In the genomic region with DNA sequence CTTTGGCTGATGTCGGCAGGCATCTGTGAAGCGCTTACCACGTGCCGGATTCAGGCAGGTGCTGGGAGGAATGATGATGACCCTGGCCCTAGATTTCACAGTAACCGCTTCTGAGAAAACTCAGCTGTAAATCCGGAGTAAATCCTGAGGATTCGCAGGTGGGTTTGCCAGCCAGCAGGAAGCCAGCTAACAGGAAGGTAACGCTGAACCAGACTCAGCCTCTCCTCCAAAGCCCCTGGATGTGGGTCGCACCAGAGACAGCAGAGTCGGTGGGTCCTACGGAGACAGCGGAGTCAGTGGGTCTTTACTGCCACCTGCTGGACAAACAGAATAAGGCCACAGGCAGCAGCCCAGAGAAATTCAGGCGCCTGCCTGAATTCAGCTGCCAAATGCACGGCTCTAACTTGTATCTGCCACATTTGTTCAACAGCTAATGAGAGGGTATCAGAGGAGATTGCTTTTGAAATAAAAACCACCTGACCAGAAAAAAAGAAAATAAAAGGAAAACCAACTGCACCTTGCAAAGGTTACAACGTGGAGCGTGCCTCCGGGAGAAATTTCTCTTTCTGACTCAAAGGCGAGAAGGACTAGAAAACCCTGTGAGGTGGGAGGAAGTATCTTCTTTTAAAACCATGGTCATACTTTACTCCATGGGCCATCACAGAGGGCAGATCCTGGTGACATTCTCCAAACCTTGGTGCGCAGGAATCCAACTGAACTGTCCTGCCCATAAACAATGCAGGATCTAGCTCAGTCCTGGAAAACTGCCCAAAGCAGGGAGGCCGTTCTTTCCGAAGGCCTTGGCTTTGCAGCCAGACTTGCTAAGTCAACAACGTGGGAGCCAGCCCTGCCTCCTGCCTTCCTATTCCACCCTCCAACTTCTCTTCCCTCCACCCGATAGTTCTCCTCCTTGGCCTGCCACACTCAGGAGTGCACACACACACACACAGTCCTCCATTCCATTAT, we compare ENCODE assay signal across 8 cellular contexts. TPM values are rescaled to one million over a fixed set of nuclear protein-coding genes. Genes with fewer than 3 reads are reported as not detected.
DNase-seq lines count a peak whose midpoint lies in the region; ATAC-seq, FAIRE-seq and TF ChIP-seq lines count a peak whose summit lies in the region.

No MANE protein-coding gene starts in this region.

- no peaks in the 10 kb centered on the region for H3K9me3 ChIP-seq in prostate gland

- WGBS in prostate gland, result 9% methylated on average over 23 of the region's 23 CpGs

- H3K4me1 ChIP-seq in prostate gland (replicated peaks), result peaks cover 6% of the 10 kb centered on the region

- H3K4me3 ChIP-seq in prostate gland, result peak overlapping the region in 1 of 2 donors; percentile 10

- ATAC-seq in left ventricle myocardium superior, result peak; percentile 92
- ATAC-seq in GM19351 (IDR thresholded peaks at IDR 0.05; ENCODE audit: unreplicated experiment), result no peak

- TF ChIP-seq POLR2A in prostate gland (IDR thresholded peaks at IDR 0.05), result no peak

- DNase-seq in GM03348 (ENCODE audit: low spot score) (peak; percentile 85), NCI-H1105 treated with DMSO at 0.1 percent for 48 hours (lab: John Stamatoyannopoulos, UW) (peak; percentile 79), T follicular helper cell (ENCODE audit: low read depth) (peak; percentile 37), amniotic stem cell (lab: John Stamatoyannopoulos, UW) (peak; percentile 19), left ventricle myocardium superior (peak; percentile 64), prostate gland (ENCODE audit: low spot score) (peak; percentile 86), urothelium cell line (ENCODE audit: low spot score) (peak; percentile 86)

- H3K27ac ChIP-seq in prostate gland, result peak overlapping the region; percentile 65 to 71

- intact Hi-C loops in left ventricle myocardium superior (cut with micrococcal nuclease) (loop anchor here (5.0 kb wide), 2 partner anchors 285 to 405 kb away; no protein-coding TSS in a partner anchor), prostate gland (cut with DNase I) (loop anchor here (1.0 to 5.0 kb wide), 3 partner anchors 105 to 405 kb away; no protein-coding TSS in a partner anchor)

- TF ChIP-seq CTCF in prostate gland (IDR thresholded peaks at IDR 0.05), result peak; percentile 95 to 98 (median 96)

- FAIRE-seq in urothelium cell line (lab: Jason Lieb, UNC), result peak; percentile 23

- H3K36me3 ChIP-seq in prostate gland, result no peaks in the 10 kb centered on the region

- H3K27me3 ChIP-seq in prostate gland (replicated peaks; ENCODE audit: insufficient read depth), result no peaks in the 10 kb centered on the region

RNA-seq across cellular contexts. Expression of a gene that starts 16.3 kb away (rescaled TPM):
- total RNA-seq in left ventricle myocardium superior, result 57.5 TPM
- 100 to 1,000 TPM; 124 to 125 TPM for total RNA-seq in prostate gland

RNA-seq across cellular contexts. Expression of a gene that starts 58.8 kb away (rescaled TPM):
- total RNA-seq in left ventricle myocardium superior (30.4 TPM), prostate gland (10 to 100 TPM; 30.3 to 35.2 TPM)

Comparison
In these comparisons a context has a peak if more than half of its experiments do, and no peak if none do; other contexts are left out.
1. DNase-seq: peak in every context shown above with its lines; median percentile 86 in prostate gland; 86 in urothelium cell line; 85 in GM03348; 79 in NCI-H1105 treated with DMSO at 0.1 percent for 48 hours; 64 in left ventricle myocardium superior; 37 in T follicular helper cell; 19 in amniotic stem cell.